Comparison of ENCODE assay signal across 2 cellular contexts in the genomic region with DNA sequence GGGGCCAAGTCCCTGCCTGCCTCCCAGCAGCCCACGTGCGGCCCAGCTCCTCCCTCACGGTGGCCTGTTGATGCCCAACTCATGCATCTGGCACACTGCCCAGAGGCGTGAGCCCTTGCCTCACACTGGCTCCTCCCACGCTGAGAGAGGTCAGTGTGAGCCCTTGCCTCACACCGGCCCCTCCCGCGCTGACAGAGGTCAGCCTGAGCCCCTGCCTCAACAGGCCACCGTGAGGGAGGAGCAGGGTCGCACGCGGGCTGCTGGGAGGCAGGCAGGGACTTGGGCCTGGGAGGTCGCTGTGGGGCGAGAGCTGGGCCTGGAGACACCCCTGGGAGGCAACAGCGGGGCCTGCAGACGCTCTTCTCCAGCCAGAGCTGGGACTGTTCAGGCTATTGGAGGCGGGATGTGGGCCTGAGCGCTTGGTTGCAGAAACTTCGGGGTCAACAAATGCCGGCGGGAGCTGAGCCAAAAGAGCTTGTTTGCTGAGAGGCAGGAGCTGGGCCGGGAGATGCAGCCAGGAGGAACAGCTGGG.
TF ChIP-seq lines count a peak whose summit lies in the region.
"Not testable (repeated sequence)": the region's sequence is repeated elsewhere in the genome, so short reads cannot be mapped to it uniquely, and the experiment has no call there.

No MANE protein-coding gene starts in this region.

TF ChIP-seq in Ishikawa, 13 proteins besides CTCF, POLR2A, EP300 and RAD21:
- TF ChIP-seq, protein P1, sequence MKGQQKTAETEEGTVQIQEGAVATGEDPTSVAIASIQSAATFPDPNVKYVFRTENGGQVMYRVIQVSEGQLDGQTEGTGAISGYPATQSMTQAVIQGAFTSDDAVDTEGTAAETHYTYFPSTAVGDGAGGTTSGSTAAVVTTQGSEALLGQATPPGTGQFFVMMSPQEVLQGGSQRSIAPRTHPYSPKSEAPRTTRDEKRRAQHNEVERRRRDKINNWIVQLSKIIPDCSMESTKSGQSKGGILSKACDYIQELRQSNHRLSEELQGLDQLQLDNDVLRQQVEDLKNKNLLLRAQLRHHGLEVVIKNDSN (IDR thresholded peaks at IDR 0.05), result peak; percentile 44; the same call in 1 of the 2 replicates
- peak; percentile 52; the same call in 1 of the 2 replicates for TF ChIP-seq NFIC (IDR thresholded peaks at IDR 0.05)
- TF ChIP-seq, protein P2, sequence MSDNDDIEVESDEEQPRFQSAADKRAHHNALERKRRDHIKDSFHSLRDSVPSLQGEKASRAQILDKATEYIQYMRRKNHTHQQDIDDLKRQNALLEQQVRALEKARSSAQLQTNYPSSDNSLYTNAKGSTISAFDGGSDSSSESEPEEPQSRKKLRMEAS (IDR thresholded peaks at IDR 0.05), result peak; percentile 59; the same call in 1 of the 2 replicates

TF ChIP-seq in HepG2, 621 proteins besides CTCF, POLR2A, EP300 and RAD21 (continues in another document):
- TF ChIP-seq NR2F6 (IDR thresholded peaks at IDR 0.05); MAZ (IDR thresholded peaks at IDR 0.05; ENCODE audit: borderline replicate concordance, low read depth, low read length): not testable (repeated sequence)
- TF ChIP-seq NR2F6 (CRISPR knock-in tag; IDR thresholded peaks at IDR 0.05) (peak; percentile 71), SALL1 (CRISPR knock-in tag; IDR thresholded peaks at IDR 0.05) (peak; percentile 46; the same call in 1 of the 2 replicates), RARA (CRISPR knock-in tag; IDR thresholded peaks at IDR 0.05) (0 out of 2 replicates have a peak, but pooled peaks have one; percentile 9), CEBPB (IDR thresholded peaks at IDR 0.05; ENCODE audit: borderline replicate concordance, low read depth, low read length) (peak; percentile 17; the same call in 1 of the 2 replicates), MAZ (CRISPR knock-in tag; IDR thresholded peaks at IDR 0.05; ENCODE audit: low read depth) (0 out of 2 replicates have a peak, but pooled peaks have one; percentile 38), SP5 (CRISPR knock-in tag; IDR thresholded peaks at IDR 0.05; ENCODE audit: borderline replicate concordance, low read depth) (peak; percentile 51; the same call in 1 of the 2 replicates), SAP130 (CRISPR knock-in tag; IDR thresholded peaks at IDR 0.05; ENCODE audit: low read depth) (peak; percentile 54; the same call in 1 of the 2 replicates), GATAD2A (CRISPR knock-in tag; IDR thresholded peaks at IDR 0.05) (peak; percentile 51; the same call in 1 of the 2 replicates), THAP11 (CRISPR knock-in tag; IDR thresholded peaks at IDR 0.05) (0 out of 2 replicates have a peak, but pooled peaks have one; percentile 32), POGZ (CRISPR knock-in tag; IDR thresholded peaks at IDR 0.05) (0 out of 2 replicates have a peak, but pooled peaks have one; percentile 21), ZNF644 (CRISPR knock-in tag; IDR thresholded peaks at IDR 0.05; ENCODE audit: low read depth) (0 out of 2 replicates have a peak, but pooled peaks have one; percentile 8), MYC (CRISPR knock-in tag; IDR thresholded peaks at IDR 0.05; ENCODE audit: borderline replicate concordance) (peak; percentile 51; the same call in 1 of the 2 replicates), ZFX (CRISPR knock-in tag; IDR thresholded peaks at IDR 0.05; ENCODE audit: low read depth) (peak; percentile 72), FOSL2 (CRISPR knock-in tag; IDR thresholded peaks at IDR 0.05) (0 out of 2 replicates have a peak, but pooled peaks have one; percentile 8), CEBPG (CRISPR knock-in tag; IDR thresholded peaks at IDR 0.05) (peak; percentile 58), ZBTB38 (CRISPR knock-in tag; IDR thresholded peaks at IDR 0.05) (peak; percentile 62; the same call in 1 of the 2 replicates), GABPB1 (CRISPR knock-in tag; IDR thresholded peaks at IDR 0.05) (peak; percentile 50; the same call in 1 of the 2 replicates), DR1 (CRISPR knock-in tag; IDR thresholded peaks at IDR 0.05) (peak; percentile 47; the same call in 1 of the 2 replicates), NR2C2 (CRISPR knock-in tag; IDR thresholded peaks at IDR 0.05; ENCODE audit: borderline replicate concordance) (peak; percentile 67)
- TF ChIP-seq, protein P3, sequence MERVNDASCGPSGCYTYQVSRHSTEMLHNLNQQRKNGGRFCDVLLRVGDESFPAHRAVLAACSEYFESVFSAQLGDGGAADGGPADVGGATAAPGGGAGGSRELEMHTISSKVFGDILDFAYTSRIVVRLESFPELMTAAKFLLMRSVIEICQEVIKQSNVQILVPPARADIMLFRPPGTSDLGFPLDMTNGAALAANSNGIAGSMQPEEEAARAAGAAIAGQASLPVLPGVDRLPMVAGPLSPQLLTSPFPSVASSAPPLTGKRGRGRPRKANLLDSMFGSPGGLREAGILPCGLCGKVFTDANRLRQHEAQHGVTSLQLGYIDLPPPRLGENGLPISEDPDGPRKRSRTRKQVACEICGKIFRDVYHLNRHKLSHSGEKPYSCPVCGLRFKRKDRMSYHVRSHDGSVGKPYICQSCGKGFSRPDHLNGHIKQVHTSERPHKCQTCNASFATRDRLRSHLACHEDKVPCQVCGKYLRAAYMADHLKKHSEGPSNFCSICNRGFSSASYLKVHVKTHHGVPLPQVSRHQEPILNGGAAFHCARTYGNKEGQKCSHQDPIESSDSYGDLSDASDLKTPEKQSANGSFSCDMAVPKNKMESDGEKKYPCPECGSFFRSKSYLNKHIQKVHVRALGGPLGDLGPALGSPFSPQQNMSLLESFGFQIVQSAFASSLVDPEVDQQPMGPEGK (CRISPR knock-in tag; IDR thresholded peaks at IDR 0.05), result peak; percentile 74
- TF ChIP-seq, protein P4, sequence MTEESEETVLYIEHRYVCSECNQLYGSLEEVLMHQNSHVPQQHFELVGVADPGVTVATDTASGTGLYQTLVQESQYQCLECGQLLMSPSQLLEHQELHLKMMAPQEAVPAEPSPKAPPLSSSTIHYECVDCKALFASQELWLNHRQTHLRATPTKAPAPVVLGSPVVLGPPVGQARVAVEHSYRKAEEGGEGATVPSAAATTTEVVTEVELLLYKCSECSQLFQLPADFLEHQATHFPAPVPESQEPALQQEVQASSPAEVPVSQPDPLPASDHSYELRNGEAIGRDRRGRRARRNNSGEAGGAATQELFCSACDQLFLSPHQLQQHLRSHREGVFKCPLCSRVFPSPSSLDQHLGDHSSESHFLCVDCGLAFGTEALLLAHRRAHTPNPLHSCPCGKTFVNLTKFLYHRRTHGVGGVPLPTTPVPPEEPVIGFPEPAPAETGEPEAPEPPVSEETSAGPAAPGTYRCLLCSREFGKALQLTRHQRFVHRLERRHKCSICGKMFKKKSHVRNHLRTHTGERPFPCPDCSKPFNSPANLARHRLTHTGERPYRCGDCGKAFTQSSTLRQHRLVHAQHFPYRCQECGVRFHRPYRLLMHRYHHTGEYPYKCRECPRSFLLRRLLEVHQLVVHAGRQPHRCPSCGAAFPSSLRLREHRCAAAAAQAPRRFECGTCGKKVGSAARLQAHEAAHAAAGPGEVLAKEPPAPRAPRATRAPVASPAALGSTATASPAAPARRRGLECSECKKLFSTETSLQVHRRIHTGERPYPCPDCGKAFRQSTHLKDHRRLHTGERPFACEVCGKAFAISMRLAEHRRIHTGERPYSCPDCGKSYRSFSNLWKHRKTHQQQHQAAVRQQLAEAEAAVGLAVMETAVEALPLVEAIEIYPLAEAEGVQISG (CRISPR knock-in tag; IDR thresholded peaks at IDR 0.05), result peak; percentile 34; the same call in 1 of the 2 replicates
- TF ChIP-seq, protein P5, sequence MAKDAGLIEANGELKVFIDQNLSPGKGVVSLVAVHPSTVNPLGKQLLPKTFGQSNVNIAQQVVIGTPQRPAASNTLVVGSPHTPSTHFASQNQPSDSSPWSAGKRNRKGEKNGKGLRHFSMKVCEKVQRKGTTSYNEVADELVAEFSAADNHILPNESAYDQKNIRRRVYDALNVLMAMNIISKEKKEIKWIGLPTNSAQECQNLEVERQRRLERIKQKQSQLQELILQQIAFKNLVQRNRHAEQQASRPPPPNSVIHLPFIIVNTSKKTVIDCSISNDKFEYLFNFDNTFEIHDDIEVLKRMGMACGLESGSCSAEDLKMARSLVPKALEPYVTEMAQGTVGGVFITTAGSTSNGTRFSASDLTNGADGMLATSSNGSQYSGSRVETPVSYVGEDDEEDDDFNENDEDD (CRISPR knock-in tag; IDR thresholded peaks at IDR 0.05; ENCODE audit: borderline replicate concordance), result peak; percentile 63; the same call in 1 of the 2 replicates
- TF ChIP-seq, protein P6, sequence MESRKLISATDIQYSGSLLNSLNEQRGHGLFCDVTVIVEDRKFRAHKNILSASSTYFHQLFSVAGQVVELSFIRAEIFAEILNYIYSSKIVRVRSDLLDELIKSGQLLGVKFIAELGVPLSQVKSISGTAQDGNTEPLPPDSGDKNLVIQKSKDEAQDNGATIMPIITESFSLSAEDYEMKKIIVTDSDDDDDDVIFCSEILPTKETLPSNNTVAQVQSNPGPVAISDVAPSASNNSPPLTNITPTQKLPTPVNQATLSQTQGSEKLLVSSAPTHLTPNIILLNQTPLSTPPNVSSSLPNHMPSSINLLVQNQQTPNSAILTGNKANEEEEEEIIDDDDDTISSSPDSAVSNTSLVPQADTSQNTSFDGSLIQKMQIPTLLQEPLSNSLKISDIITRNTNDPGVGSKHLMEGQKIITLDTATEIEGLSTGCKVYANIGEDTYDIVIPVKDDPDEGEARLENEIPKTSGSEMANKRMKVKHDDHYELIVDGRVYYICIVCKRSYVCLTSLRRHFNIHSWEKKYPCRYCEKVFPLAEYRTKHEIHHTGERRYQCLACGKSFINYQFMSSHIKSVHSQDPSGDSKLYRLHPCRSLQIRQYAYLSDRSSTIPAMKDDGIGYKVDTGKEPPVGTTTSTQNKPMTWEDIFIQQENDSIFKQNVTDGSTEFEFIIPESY (CRISPR knock-in tag; IDR thresholded peaks at IDR 0.05), result 0 out of 2 replicates have a peak, but pooled peaks have one; percentile 51
- TF ChIP-seq, protein P7, sequence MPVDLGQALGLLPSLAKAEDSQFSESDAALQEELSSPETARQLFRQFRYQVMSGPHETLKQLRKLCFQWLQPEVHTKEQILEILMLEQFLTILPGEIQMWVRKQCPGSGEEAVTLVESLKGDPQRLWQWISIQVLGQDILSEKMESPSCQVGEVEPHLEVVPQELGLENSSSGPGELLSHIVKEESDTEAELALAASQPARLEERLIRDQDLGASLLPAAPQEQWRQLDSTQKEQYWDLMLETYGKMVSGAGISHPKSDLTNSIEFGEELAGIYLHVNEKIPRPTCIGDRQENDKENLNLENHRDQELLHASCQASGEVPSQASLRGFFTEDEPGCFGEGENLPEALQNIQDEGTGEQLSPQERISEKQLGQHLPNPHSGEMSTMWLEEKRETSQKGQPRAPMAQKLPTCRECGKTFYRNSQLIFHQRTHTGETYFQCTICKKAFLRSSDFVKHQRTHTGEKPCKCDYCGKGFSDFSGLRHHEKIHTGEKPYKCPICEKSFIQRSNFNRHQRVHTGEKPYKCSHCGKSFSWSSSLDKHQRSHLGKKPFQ (CRISPR knock-in tag; IDR thresholded peaks at IDR 0.05; ENCODE audit: insufficient replicate concordance), result peak; percentile 94
- TF ChIP-seq, protein P8, sequence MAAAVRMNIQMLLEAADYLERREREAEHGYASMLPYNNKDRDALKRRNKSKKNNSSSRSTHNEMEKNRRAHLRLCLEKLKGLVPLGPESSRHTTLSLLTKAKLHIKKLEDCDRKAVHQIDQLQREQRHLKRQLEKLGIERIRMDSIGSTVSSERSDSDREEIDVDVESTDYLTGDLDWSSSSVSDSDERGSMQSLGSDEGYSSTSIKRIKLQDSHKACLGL (CRISPR knock-in tag; IDR thresholded peaks at IDR 0.05), result 0 out of 2 replicates have a peak, but pooled peaks have one; percentile 57
- TF ChIP-seq, protein P9, sequence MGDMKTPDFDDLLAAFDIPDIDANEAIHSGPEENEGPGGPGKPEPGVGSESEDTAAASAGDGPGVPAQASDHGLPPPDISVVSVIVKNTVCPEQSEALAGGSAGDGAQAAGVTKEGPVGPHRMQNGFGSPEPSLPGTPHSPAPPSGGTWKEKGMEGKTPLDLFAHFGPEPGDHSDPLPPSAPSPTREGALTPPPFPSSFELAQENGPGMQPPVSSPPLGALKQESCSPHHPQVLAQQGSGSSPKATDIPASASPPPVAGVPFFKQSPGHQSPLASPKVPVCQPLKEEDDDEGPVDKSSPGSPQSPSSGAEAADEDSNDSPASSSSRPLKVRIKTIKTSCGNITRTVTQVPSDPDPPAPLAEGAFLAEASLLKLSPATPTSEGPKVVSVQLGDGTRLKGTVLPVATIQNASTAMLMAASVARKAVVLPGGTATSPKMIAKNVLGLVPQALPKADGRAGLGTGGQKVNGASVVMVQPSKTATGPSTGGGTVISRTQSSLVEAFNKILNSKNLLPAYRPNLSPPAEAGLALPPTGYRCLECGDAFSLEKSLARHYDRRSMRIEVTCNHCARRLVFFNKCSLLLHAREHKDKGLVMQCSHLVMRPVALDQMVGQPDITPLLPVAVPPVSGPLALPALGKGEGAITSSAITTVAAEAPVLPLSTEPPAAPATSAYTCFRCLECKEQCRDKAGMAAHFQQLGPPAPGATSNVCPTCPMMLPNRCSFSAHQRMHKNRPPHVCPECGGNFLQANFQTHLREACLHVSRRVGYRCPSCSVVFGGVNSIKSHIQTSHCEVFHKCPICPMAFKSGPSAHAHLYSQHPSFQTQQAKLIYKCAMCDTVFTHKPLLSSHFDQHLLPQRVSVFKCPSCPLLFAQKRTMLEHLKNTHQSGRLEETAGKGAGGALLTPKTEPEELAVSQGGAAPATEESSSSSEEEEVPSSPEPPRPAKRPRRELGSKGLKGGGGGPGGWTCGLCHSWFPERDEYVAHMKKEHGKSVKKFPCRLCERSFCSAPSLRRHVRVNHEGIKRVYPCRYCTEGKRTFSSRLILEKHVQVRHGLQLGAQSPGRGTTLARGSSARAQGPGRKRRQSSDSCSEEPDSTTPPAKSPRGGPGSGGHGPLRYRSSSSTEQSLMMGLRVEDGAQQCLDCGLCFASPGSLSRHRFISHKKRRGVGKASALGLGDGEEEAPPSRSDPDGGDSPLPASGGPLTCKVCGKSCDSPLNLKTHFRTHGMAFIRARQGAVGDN (CRISPR knock-in tag; IDR thresholded peaks at IDR 0.05), result peak; percentile 70
- TF ChIP-seq, protein P2 (IDR thresholded peaks at IDR 0.05), result peak; percentile 51; the same call in 1 of the 2 replicates
- TF ChIP-seq, protein P10, sequence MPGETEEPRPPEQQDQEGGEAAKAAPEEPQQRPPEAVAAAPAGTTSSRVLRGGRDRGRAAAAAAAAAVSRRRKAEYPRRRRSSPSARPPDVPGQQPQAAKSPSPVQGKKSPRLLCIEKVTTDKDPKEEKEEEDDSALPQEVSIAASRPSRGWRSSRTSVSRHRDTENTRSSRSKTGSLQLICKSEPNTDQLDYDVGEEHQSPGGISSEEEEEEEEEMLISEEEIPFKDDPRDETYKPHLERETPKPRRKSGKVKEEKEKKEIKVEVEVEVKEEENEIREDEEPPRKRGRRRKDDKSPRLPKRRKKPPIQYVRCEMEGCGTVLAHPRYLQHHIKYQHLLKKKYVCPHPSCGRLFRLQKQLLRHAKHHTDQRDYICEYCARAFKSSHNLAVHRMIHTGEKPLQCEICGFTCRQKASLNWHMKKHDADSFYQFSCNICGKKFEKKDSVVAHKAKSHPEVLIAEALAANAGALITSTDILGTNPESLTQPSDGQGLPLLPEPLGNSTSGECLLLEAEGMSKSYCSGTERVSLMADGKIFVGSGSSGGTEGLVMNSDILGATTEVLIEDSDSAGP (CRISPR knock-in tag; IDR thresholded peaks at IDR 0.05; ENCODE audit: borderline replicate concordance), result 0 out of 2 replicates have a peak, but pooled peaks have one; percentile 35
- TF ChIP-seq, protein P11, sequence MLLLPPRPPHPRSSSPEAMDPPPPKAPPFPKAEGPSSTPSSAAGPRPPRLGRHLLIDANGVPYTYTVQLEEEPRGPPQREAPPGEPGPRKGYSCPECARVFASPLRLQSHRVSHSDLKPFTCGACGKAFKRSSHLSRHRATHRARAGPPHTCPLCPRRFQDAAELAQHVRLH (CRISPR knock-in tag; IDR thresholded peaks at IDR 0.05; ENCODE audit: borderline replicate concordance, low read depth), result peak; percentile 18; the same call in 1 of the 2 replicates
